32 cellular contexts compared by ENCODE assay signal in genomic region chr15:50891159-50891558, GRCh38.
"Had no signal": no experiment of that assay in that cellular context is flagged by ENCODE, and none has a peak within 500 bp of the region (broad histone marks: within the 10 kb centered on the region; RNA-seq: fewer than 3 reads in every experiment).

No MANE protein-coding gene starts in this region.

- H3K36me3 ChIP-seq: adrenal gland, ascending aorta, brain microvascular endothelial cell, breast epithelium, cardiac muscle cell had no signal

- H3K4me3 ChIP-seq: adrenal gland, ascending aorta, body of pancreas, breast epithelium, cardiac muscle cell had no signal

- DNase-seq: activated effector memory CD4-positive, alpha-beta T cell treated with anti-CD3 and anti-CD28 coated beads, Interleukin-2, amount 50 U/mL, for 16 hours; activated effector memory CD4-positive, alpha-beta T cell treated with Interleukin-2 at 50 U/mL for 16 hours; activated gamma-delta T cell; activated gamma-delta T cell treated with Interleukin-2 at 50 U/mL for 16 hours; activated naive CD4-positive, alpha-beta T cell; activated naive CD4-positive, alpha-beta T cell treated with anti-CD3 and anti-CD28 coated beads for 36 hours; activated naive CD4-positive, alpha-beta T cell treated with anti-CD3 and anti-CD28 coated beads, Interleukin-2, amount 10 ng/mL, durations not matched to agents 7 days and 5 days; activated naive CD4-positive, alpha-beta T cell treated with anti-CD3 and anti-CD28 coated beads, Interleukin-2, amount 50 U/mL, for 16 hours; activated naive CD4-positive, alpha-beta T cell treated with Interleukin-2 at 50 U/mL for 16 hours; activated naive CD8-positive, alpha-beta T cell treated with anti-CD3 and anti-CD28 coated beads for 36 hours; activated naive CD8-positive, alpha-beta T cell treated with anti-CD3 and anti-CD28 coated beads, Interleukin-2, amount 10 ng/mL, durations not matched to agents 7 days and 5 days; activated naive CD8-positive, alpha-beta T cell treated with anti-CD3 and anti-CD28 coated beads, Interleukin-2, amount 50 U/mL, for 24 hours; activated T-cell treated with anti-CD3 and anti-CD28 coated beads, Interleukin-2, amount 50 U/mL, for 4 hours; activated T-cell treated with anti-CD3 and anti-CD28 coated beads, Interleukin-2, amount 50 U/mL, for 48 hours; activated T-cell treated with anti-CD3 and anti-CD28 coated beads, Interleukin-2, amount 50 U/mL, for 72 hours; adrenal gland; amniotic stem cell; amygdala; anterior cingulate cortex; aorta; body of pancreas; brain microvascular endothelial cell; caudate nucleus; central memory CD4-positive, alpha-beta T cell; cerebellar nuclear complex had no signal

- H3K27me3 ChIP-seq: adrenal gland, ascending aorta, body of pancreas, brain microvascular endothelial cell, breast epithelium, cardiac muscle cell had no signal

- FAIRE-seq: astrocyte, bronchial epithelial cell had no signal

- H3K27ac ChIP-seq: adrenal gland, ascending aorta, body of pancreas, brain microvascular endothelial cell, breast epithelium, cardiac muscle cell had no signal

- ATAC-seq: activated naive CD4-positive, alpha-beta T cell treated with anti-CD3 and anti-CD28 coated beads, Interleukin-2, amount 50 U/mL, for 72 hours; activated naive CD8-positive, alpha-beta T cell treated with anti-CD3 and anti-CD28 coated beads, Interleukin-2, amount 50 U/mL, for 24 hours; activated T-cell treated with anti-CD3 and anti-CD28 coated beads, Interleukin-2, amount 50 U/mL, for 4 hours; activated T-cell treated with anti-CD3 and anti-CD28 coated beads, Interleukin-2, amount 50 U/mL, for 72 hours; activated T-helper 17 cell treated with anti-CD3 and anti-CD28 coated beads, Interleukin-2, amount 50 U/mL, for 72 hours; body of pancreas had no signal

- H3K4me1 ChIP-seq: adrenal gland, ascending aorta, body of pancreas, breast epithelium had no signal

- H3K9me3 ChIP-seq: adrenal gland, ascending aorta, body of pancreas had no signal
